In the genomic region with DNA sequence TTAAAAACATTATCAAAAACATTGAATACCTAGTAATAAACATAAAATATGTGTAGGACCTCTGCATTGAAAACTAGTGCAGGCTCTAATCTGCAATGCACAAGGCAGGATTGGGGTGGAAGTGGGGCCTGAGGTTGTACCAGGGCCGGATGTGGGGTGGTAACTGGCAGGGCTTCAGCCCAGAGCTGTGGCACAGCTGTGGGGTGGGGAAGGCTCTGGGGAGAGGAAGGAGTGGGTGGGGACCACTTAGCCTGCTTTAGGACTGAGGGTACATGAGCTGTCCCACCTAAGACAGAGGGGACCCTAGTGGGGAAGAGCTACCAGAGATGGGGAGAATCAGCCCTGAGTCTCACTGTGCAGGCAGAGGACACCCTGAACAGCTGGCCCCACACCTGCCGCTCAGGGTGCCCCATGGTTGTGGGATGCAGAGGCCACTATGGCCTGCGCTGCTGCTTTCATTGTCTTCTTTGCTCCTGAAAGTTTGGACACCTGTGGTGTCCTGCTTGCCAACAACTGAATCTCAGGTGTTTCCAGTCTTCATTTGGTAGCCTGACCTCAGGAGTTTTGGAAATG, we compare ENCODE assay signal across 10 cellular contexts.
A peak's percentile ranks its signal among the peaks of the same experiment; 100 is the strongest.
DNase-seq lines count a peak whose midpoint lies in the region; ATAC-seq and TF ChIP-seq lines count a peak whose summit lies in the region.
"Had no signal": no experiment of that assay in that cellular context is flagged by ENCODE, and none has a peak within 500 bp of the region (broad histone marks: within the 10 kb centered on the region; RNA-seq: fewer than 3 reads in every experiment).

No MANE protein-coding gene starts in this region.

- H3K9ac ChIP-seq in mesenchymal stem cell (ENCODE audit: low read length) = no peak overlapping the region

- H3K4me1 Mint-ChIP-seq in CD4-positive, alpha-beta memory T cell = peaks cover 29 to 60% (median 47%) of the 10 kb centered on the region in 4 donors
- H3K4me1 Mint-ChIP-seq in activated CD4-positive, alpha-beta T cell treated with anti-CD3 and anti-CD28 coated beads for 36 hours = peaks cover 57% of the 10 kb centered on the region

- H3K4ac ChIP-seq in mesenchymal stem cell (ENCODE audit: low read depth in 1 of 2, low read length in 2 of 2) = no peak overlapping the region

- POLR2A ChIA-PET in CD4-positive, alpha-beta memory T cell (lab: Charles Lee; ENCODE audit: partially characterized antibody) = interaction anchor here (1.6 kb wide), 1 partner anchor 312 kb away, joined by 14 read pairs; a partner anchor contains a TSS
- POLR2A ChIA-PET in activated CD4-positive, alpha-beta T cell treated with anti-CD3 and anti-CD28 coated beads for 36 hours (lab: Charles Lee) = no interaction called here
- POLR2A ChIA-PET in A673 (lab: Charles Lee; ENCODE audit: low non-redundant PET) = no interaction called here

- H2BK5ac ChIP-seq in mesenchymal stem cell (ENCODE audit: low read depth, low read length, poor library complexity, severe bottlenecking) = no peak overlapping the region

- no peaks in the 10 kb centered on the region for H3K27me3 ChIP-seq in CD4-positive, alpha-beta memory T cell (ENCODE audit: insufficient read depth, low read length)
- H3K27me3 ChIP-seq in left ventricle myocardium inferior (ENCODE audit: low read depth) = no peaks in the 10 kb centered on the region
- H3K27me3 ChIP-seq in mesenchymal stem cell (ENCODE audit: control insufficient read depth in 1 of 2, insufficient read depth in 1 of 2, low read length in 2 of 2) = no peaks in the 10 kb centered on the region
- peaks cover 13% of the 10 kb centered on the region for H3K27me3 ChIP-seq in A673 (replicated peaks; ENCODE audit: insufficient read depth, low read depth, low read length, poor library complexity)

- H3K4me1 ChIP-seq in CD4-positive, alpha-beta memory T cell (ENCODE audit: insufficient read depth, low read length) = peaks cover 30% of the 10 kb centered on the region
- no peaks in the 10 kb centered on the region for H3K4me1 ChIP-seq in left ventricle myocardium inferior
- H3K4me1 ChIP-seq in mesenchymal stem cell (ENCODE audit: control insufficient read depth, insufficient read depth, low read depth, low read length) = no peaks in the 10 kb centered on the region
- no peaks in the 10 kb centered on the region for H3K4me1 ChIP-seq in A673 (ENCODE audit: insufficient read depth, low read length, poor library complexity, severe bottlenecking)

- H4K91ac ChIP-seq in mesenchymal stem cell (ENCODE audit: low read length) = no peak overlapping the region

- TF ChIP-seq CTCF in left ventricle myocardium inferior (IDR thresholded peaks at IDR 0.05; ENCODE audit: borderline replicate concordance) (no peak), A673 (conservative IDR thresholded peaks at IDR 0.05; ENCODE audit: low read depth, low read length) (no peak)

- H3K27ac Mint-ChIP-seq in CD4-positive, alpha-beta memory T cell = peak overlapping the region in 3 of 7 donors; percentile 36 to 60 (median 39)
- H3K27ac Mint-ChIP-seq in activated CD4-positive, alpha-beta T cell treated with anti-CD3 and anti-CD28 coated beads for 36 hours = no peak overlapping the region

- no TSS peak for BruUV-seq in A673 (replicated peaks; lab: Mats Ljungman, UMichigan)

- H3K9me3 Mint-ChIP-seq in CD4-positive, alpha-beta memory T cell = no peaks in the 10 kb centered on the region
- peaks cover 2% of the 10 kb centered on the region for H3K9me3 Mint-ChIP-seq in activated CD4-positive, alpha-beta T cell treated with anti-CD3 and anti-CD28 coated beads for 36 hours (ENCODE audit: low read depth)

- no peak overlapping the region for H2BK120ac ChIP-seq in mesenchymal stem cell (ENCODE audit: low read depth, low read length)

- 86% methylated on average over 3 of the region's 3 CpGs for WGBS in mesenchymal stem cell

- intact Hi-C loops in CD4-positive, alpha-beta memory T cell (cut with micrococcal nuclease) = loop anchor here (5.0 kb wide), 1 partner anchor 311 kb away; a partner anchor contains a TSS
- intact Hi-C loops in activated CD4-positive, alpha-beta T cell treated with anti-CD3 and anti-CD28 coated beads for 36 hours (cut with DNase I, micrococcal nuclease) = loop anchor here in 1 of 2 experiments (10.0 kb wide), 1 partner anchor 308 kb away; a partner anchor contains a TSS
- intact Hi-C loops in left ventricle myocardium inferior (cut with micrococcal nuclease) (no loop called here), A673 (cut with micrococcal nuclease; ENCODE audit: unreplicated experiment) (no loop called here)

- CTCF ChIA-PET in CD4-positive, alpha-beta memory T cell (lab: Charles Lee; ENCODE audit: partially characterized antibody) = interaction anchor here (1.4 kb wide), 1 partner anchor 18 kb away, joined by 3 read pairs; no protein-coding TSS in a partner anchor
- CTCF ChIA-PET in activated CD4-positive, alpha-beta T cell treated with anti-CD3 and anti-CD28 coated beads for 36 hours (lab: Charles Lee) = no interaction called here
- CTCF ChIA-PET in A673 (lab: Charles Lee) = no interaction called here

- H3K4me3 Mint-ChIP-seq in CD4-positive, alpha-beta memory T cell = peak overlapping the region in 7 of 8 donors; percentile 71 to 86 (median 76)
- no peak overlapping the region for H3K4me3 Mint-ChIP-seq in activated CD4-positive, alpha-beta T cell treated with anti-CD3 and anti-CD28 coated beads for 36 hours

- H3K36me3 Mint-ChIP-seq in CD4-positive, alpha-beta memory T cell = no peaks in the 10 kb centered on the region
- no peaks in the 10 kb centered on the region for H3K36me3 Mint-ChIP-seq in activated CD4-positive, alpha-beta T cell treated with anti-CD3 and anti-CD28 coated beads for 36 hours (ENCODE audit: low read depth)

- no peaks in the 10 kb centered on the region for H3K79me1 ChIP-seq in mesenchymal stem cell (replicated peaks; ENCODE audit: low read length, poor library complexity, severe bottlenecking)

- peak; percentile 37 to 57 (median 52) for DNase-seq in CD4-positive, alpha-beta memory T cell
- peak; percentile 39 for DNase-seq in activated CD4-positive, alpha-beta T cell treated with anti-CD3 and anti-CD28 coated beads for 36 hours
- peak; percentile 20 for DNase-seq in left ventricle myocardium inferior
- DNase-seq in NCI-H2196 treated with DMSO at 0.1 percent for 48 hours (lab: John Stamatoyannopoulos, UW; ENCODE audit: unreplicated experiment) = no peak
- no peak for DNase-seq in mesenchymal stem cell
- DNase-seq in A673 (ENCODE audit: low spot score) = no peak
- DNase-seq: NCI-H524 had no signal

- H2BK12ac ChIP-seq in mesenchymal stem cell (ENCODE audit: low read length in 2 of 2) = no peak overlapping the region

- no peaks in the 10 kb centered on the region for H3K27me3 Mint-ChIP-seq in CD4-positive, alpha-beta memory T cell
- no peaks in the 10 kb centered on the region for H3K27me3 Mint-ChIP-seq in activated CD4-positive, alpha-beta T cell treated with anti-CD3 and anti-CD28 coated beads for 36 hours

- no peaks in the 10 kb centered on the region for H3K36me3 ChIP-seq in CD4-positive, alpha-beta memory T cell (ENCODE audit: insufficient read depth, low read length)
- H3K36me3 ChIP-seq in left ventricle myocardium inferior (no peaks in the 10 kb centered on the region), mesenchymal stem cell (ENCODE audit: control insufficient read depth in 1 of 2, insufficient read depth in 2 of 2, low read depth in 1 of 2, low read length in 2 of 2) (no peaks in the 10 kb centered on the region), A673 (ENCODE audit: insufficient read depth, low read length, poor library complexity, severe bottlenecking) (no peaks in the 10 kb centered on the region)

- H3K23ac ChIP-seq in mesenchymal stem cell (ENCODE audit: low read length in 2 of 2) = peak overlapping the region in 1 of 2 experiments; percentile 40

- H3K4me2 ChIP-seq in mesenchymal stem cell (ENCODE audit: low read length, poor library complexity, severe bottlenecking) = no peak overlapping the region

- H2AK5ac ChIP-seq in mesenchymal stem cell (ENCODE audit: low read length, severe bottlenecking) = no peak overlapping the region

- ATAC-seq in HG02678 (IDR thresholded peaks at IDR 0.05; ENCODE audit: unreplicated experiment) = peak; percentile 43
- peak; percentile 70 for ATAC-seq in activated CD4-positive, alpha-beta T cell treated with anti-CD3 and anti-CD28 coated beads for 36 hours
- ATAC-seq in HG02870 (IDR thresholded peaks at IDR 0.05; ENCODE audit: unreplicated experiment) = no peak

- no peak overlapping the region for H3K14ac ChIP-seq in mesenchymal stem cell (ENCODE audit: low read length in 2 of 2)

- no peak overlapping the region for H3K27ac ChIP-seq in CD4-positive, alpha-beta memory T cell (ENCODE audit: low read depth, low read length)
- H3K27ac ChIP-seq in left ventricle myocardium inferior (replicated peaks) (no peak overlapping the region), mesenchymal stem cell (ENCODE audit: low read length, poor library complexity, severe bottlenecking) (no peak overlapping the region), A673 (ENCODE audit: low read depth, low read length, poor library complexity, severe bottlenecking) (no peak overlapping the region)
- H3K27ac ChIP-seq: C4-2B had no signal

- no peak overlapping the region for H3K18ac ChIP-seq in mesenchymal stem cell (ENCODE audit: low read depth in 1 of 2, low read length in 2 of 2)

- no peaks in the 10 kb centered on the region for H3K9me3 ChIP-seq in CD4-positive, alpha-beta memory T cell (ENCODE audit: control insufficient read depth in 1 of 2, low read length in 2 of 2)
- H3K9me3 ChIP-seq in left ventricle myocardium inferior (replicated peaks) (no peaks in the 10 kb centered on the region), mesenchymal stem cell (ENCODE audit: control insufficient read depth, low read length) (no peaks in the 10 kb centered on the region), A673 (ENCODE audit: low read depth, low read length, poor library complexity, severe bottlenecking) (no peaks in the 10 kb centered on the region)

- H3K4me3 ChIP-seq in CD4-positive, alpha-beta memory T cell (ENCODE audit: low read length in 2 of 2) = no peak overlapping the region
- H3K4me3 ChIP-seq in left ventricle myocardium inferior = no peak overlapping the region
- no peak overlapping the region for H3K4me3 ChIP-seq in mesenchymal stem cell (ENCODE audit: insufficient read depth in 1 of 2, low read depth in 1 of 2, low read length in 2 of 2)
- no peak overlapping the region for H3K4me3 ChIP-seq in A673 (ENCODE audit: low read depth, low read length, poor library complexity, severe bottlenecking)

- H2BK15ac ChIP-seq in mesenchymal stem cell (ENCODE audit: low read depth, poor library complexity, severe bottlenecking) = no peak overlapping the region

- H2AFZ ChIP-seq in mesenchymal stem cell (ENCODE audit: low read depth, low read length) = no peak overlapping the region

- no peak overlapping the region for H4K8ac ChIP-seq in mesenchymal stem cell (ENCODE audit: low read length)

Comparison
In these comparisons a context has a peak if more than half of its experiments do, and no peak if none do; other contexts are left out.
1. DNase-seq: peak in CD4-positive, alpha-beta memory T cell (5 of 5), activated CD4-positive, alpha-beta T cell treated with anti-CD3 and anti-CD28 coated beads for 36 hours (single experiment) and left ventricle myocardium inferior (single experiment); none in NCI-H2196 treated with DMSO at 0.1 percent for 48 hours (single experiment), mesenchymal stem cell (single experiment) and A673 (single experiment).